Comparison of ENCODE assay signal across 11 cellular contexts in the genomic region with DNA sequence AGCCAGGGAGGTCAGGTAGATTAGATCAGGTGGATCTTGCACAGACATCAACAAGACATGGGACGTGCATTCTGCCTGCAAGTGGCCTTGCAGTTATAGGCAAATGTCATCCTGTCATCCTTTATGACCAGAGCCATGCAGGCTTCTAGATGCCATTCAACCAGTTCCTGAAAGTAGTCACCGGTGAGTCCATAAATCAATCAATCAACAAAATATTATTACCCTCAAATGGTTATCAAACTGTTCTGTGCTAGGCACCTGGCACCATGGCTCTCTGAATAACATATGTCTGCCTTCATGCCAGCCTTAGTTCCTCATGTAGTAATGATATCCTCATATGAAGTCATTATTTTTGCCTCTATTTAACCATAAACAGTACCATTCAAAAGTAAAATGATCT.
DNase-seq lines count a peak whose midpoint lies in the region; ATAC-seq and TF ChIP-seq lines count a peak whose summit lies in the region.
"Had no signal": no experiment of that assay in that cellular context is flagged by ENCODE, and none has a peak within 500 bp of the region (broad histone marks: within the 10 kb centered on the region; RNA-seq: fewer than 3 reads in every experiment).

No MANE protein-coding gene starts in this region.

- no peaks in the 10 kb centered on the region for H3K79me2 ChIP-seq in neural progenitor cell (ENCODE audit: low read depth)

- TF ChIP-seq CTCF in breast epithelium (IDR thresholded peaks at IDR 0.05) (no peak), neutrophil (IDR thresholded peaks at IDR 0.05) (no peak), neural progenitor cell (IDR thresholded peaks at IDR 0.05) (no peak)

- no peak for ATAC-seq in stimulated activated naive CD8-positive, alpha-beta T cell treated with anti-CD3 and anti-CD28 coated beads, Interleukin-15, Interleukin-2, amounts not matched to agents 100 U/mL and 50 U/mL, for 24 hours

- peaks cover 16% of the 10 kb centered on the region for H3F3A ChIP-seq in neural progenitor cell (ENCODE audit: low read depth)

- H3K4me3 ChIP-seq in breast epithelium (no peak overlapping the region), neutrophil (ENCODE audit: low read depth in 1 of 2, low read length in 1 of 2) (peak overlapping the region in 1 of 2 experiments; percentile 62), neural progenitor cell (no peak overlapping the region)

- TF ChIP-seq POLR2A in breast epithelium (IDR thresholded peaks at IDR 0.05), result no peak

- H3K4me1 ChIP-seq in breast epithelium (peaks cover 25 to 53% of the 10 kb centered on the region in 2 donors), neutrophil (ENCODE audit: control insufficient read depth in 1 of 2, insufficient read depth in 1 of 2, low read depth in 1 of 2, low read length in 1 of 2) (peaks cover 93 to 95% of the 10 kb centered on the region in 2 experiments), neural progenitor cell (peaks cover 19% of the 10 kb centered on the region)

- peaks cover 93% of the 10 kb centered on the region for H3K4me1 Mint-ChIP-seq in stimulated activated naive CD8-positive, alpha-beta T cell treated with anti-CD3 and anti-CD28 coated beads, Interleukin-15, Interleukin-2, amounts not matched to agents 100 ng/mL and 50 ng/mL, for 24 hours (ENCODE audit: low read depth)
- peaks cover 59% of the 10 kb centered on the region for H3K4me1 Mint-ChIP-seq in neural progenitor cell

- H4K20me1 ChIP-seq in neural progenitor cell (ENCODE audit: low read depth), result no peaks in the 10 kb centered on the region

- H3K27ac Mint-ChIP-seq in stimulated activated naive CD8-positive, alpha-beta T cell treated with anti-CD3 and anti-CD28 coated beads, Interleukin-15, Interleukin-2, amounts not matched to agents 100 ng/mL and 50 ng/mL, for 24 hours, result peak overlapping the region; percentile 98
- no peak overlapping the region for H3K27ac Mint-ChIP-seq in neural progenitor cell

- H2AFZ ChIP-seq in neural progenitor cell (replicated peaks), result no peak overlapping the region

- no peaks in the 10 kb centered on the region for H3K27me3 Mint-ChIP-seq in stimulated activated naive CD8-positive, alpha-beta T cell treated with anti-CD3 and anti-CD28 coated beads, Interleukin-15, Interleukin-2, amounts not matched to agents 100 ng/mL and 50 ng/mL, for 24 hours
- H3K27me3 Mint-ChIP-seq in neural progenitor cell (ENCODE audit: insufficient read depth, low read depth), result peaks cover 13% of the 10 kb centered on the region

- no peaks in the 10 kb centered on the region for H3K27me3 ChIP-seq in breast epithelium
- H3K27me3 ChIP-seq in neutrophil, result no peaks in the 10 kb centered on the region
- H3K27me3 ChIP-seq in neural progenitor cell, result no peaks in the 10 kb centered on the region

- no peak for DNase-seq in stimulated activated naive CD8-positive, alpha-beta T cell treated with anti-CD3 and anti-CD28 coated beads, Interleukin-15, Interleukin-2, amounts not matched to agents 100 U/mL and 50 U/mL, for 24 hours
- DNase-seq in breast epithelium (ENCODE audit: low spot score in 2 of 2) (no peak), amniotic stem cell (lab: John Stamatoyannopoulos, UW) (no peak), NCI-H1930 (lab: John Stamatoyannopoulos, UW) (no peak), neural progenitor cell (ENCODE audit: low spot score) (no peak)
- no peak for DNase-seq in NK-92 treated with Interleukin-12 subunit alpha and Interleukin-12 subunit beta, amount 100 ng/mL, for 24 hours (lab: John Stamatoyannopoulos, UW)
- DNase-seq: activated gamma-delta T cell, Caco-2, NCI-H187 treated with DMSO at 0.1 percent for 48 hours had no signal

- intact Hi-C loops in breast epithelium (cut with DNase I; ENCODE audit: low total_unique reads), result loop anchor here (2.0 kb wide), 1 partner anchor 41 kb away; no protein-coding TSS in a partner anchor

- no peaks in the 10 kb centered on the region for H3K9me3 Mint-ChIP-seq in stimulated activated naive CD8-positive, alpha-beta T cell treated with anti-CD3 and anti-CD28 coated beads, Interleukin-15, Interleukin-2, amounts not matched to agents 100 ng/mL and 50 ng/mL, for 24 hours
- H3K9me3 Mint-ChIP-seq in neural progenitor cell, result no peaks in the 10 kb centered on the region

- no peak overlapping the region for H3K4me2 ChIP-seq in neural progenitor cell

- peak overlapping the region; percentile 97 to 98 for H3K27ac ChIP-seq in breast epithelium
- H3K27ac ChIP-seq in neutrophil, result peak overlapping the region; percentile 99
- no peak overlapping the region for H3K27ac ChIP-seq in neural progenitor cell

- H3K36me3 Mint-ChIP-seq in stimulated activated naive CD8-positive, alpha-beta T cell treated with anti-CD3 and anti-CD28 coated beads, Interleukin-15, Interleukin-2, amounts not matched to agents 100 ng/mL and 50 ng/mL, for 24 hours (ENCODE audit: low read depth), result peaks cover 10% of the 10 kb centered on the region
- peaks cover 3% of the 10 kb centered on the region for H3K36me3 Mint-ChIP-seq in neural progenitor cell

- H3K36me3 ChIP-seq in breast epithelium (no peaks in the 10 kb centered on the region), neutrophil (no peaks in the 10 kb centered on the region), neural progenitor cell (no peaks in the 10 kb centered on the region)

- H3K4me3 Mint-ChIP-seq in stimulated activated naive CD8-positive, alpha-beta T cell treated with anti-CD3 and anti-CD28 coated beads, Interleukin-15, Interleukin-2, amounts not matched to agents 100 ng/mL and 50 ng/mL, for 24 hours, result no peak overlapping the region
- H3K4me3 Mint-ChIP-seq in neural progenitor cell, result no peak overlapping the region

- no peak overlapping the region for H3K9ac ChIP-seq in neural progenitor cell

- H3K9me3 ChIP-seq in breast epithelium, result no peaks in the 10 kb centered on the region
- H3K9me3 ChIP-seq in neutrophil, result no peaks in the 10 kb centered on the region
- no peaks in the 10 kb centered on the region for H3K9me3 ChIP-seq in neural progenitor cell (ENCODE audit: low read depth)
- H3K9me3 ChIP-seq: Caco-2 had no signal
